8 cellular contexts compared by ENCODE assay signal in the genomic region with DNA sequence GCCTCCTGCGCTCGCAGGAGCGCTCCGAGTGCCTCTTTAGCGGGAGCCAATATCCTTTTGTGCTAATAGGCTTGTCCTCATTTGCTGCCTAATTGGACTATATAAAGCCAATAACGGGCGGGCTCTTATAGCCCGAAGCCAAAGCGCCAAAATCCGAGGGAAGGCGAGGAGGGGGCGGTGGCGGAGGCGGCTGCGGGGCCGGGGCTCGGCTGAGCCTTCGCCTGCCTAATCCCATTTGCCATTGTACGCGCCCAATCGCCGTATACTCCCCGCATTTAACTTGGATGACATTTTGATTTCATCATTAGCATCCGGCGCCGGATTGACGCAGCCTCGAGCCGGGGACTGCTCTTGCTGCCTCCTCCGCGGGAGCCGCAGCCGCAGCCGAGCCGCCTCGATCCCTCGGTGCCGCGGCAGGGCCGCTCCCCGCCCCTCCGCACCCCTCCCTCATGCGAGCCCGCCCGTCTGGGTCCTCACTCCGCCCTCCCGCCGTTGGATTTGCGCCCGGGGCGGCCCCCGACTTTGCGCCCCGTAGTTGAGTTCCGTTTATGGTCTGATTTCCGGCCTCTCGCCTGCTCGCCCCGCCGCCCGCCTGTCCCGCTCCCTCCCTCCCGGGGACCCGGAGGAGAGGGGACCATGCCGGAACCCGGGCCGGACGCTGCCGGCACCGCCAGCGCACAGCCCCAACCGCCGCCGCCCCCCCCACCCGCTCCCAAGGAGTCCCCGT.
A peak's percentile ranks its signal among the peaks of the same experiment; 100 is the strongest.
DNase-seq lines count a peak whose midpoint lies in the region; ATAC-seq lines count a peak whose summit lies in the region.

A gene (plus strand): TSS at position 556 of the 727 bp plus-strand sequence. CDS start 81 bp downstream, at position 637.

- H3K9me3 Mint-ChIP-seq in memory B cell = no peaks in the 10 kb centered on the region

- no peaks in the 10 kb centered on the region for H3K36me3 Mint-ChIP-seq in memory B cell

- peak within 1 kb of the TSS; percentile 50 for H3K4me3 Mint-ChIP-seq in memory B cell

- ATAC-seq in memory B cell (ENCODE audit: low read depth) (no peak), HG03039 (IDR thresholded peaks at IDR 0.05; ENCODE audit: unreplicated experiment) (no peak), HG03521 (IDR thresholded peaks at IDR 0.05; ENCODE audit: unreplicated experiment) (no peak)

- peaks cover 23% of the 10 kb centered on the region for H3K27me3 Mint-ChIP-seq in memory B cell

- DNase-seq in DMS79 treated with DMSO at 0.1 percent for 48 hours (lab: John Stamatoyannopoulos, UW) (peak; percentile 22), DMS79 (lab: John Stamatoyannopoulos, UW) (no peak), NCI-H146 treated with DMSO at 0.1 percent for 48 hours (lab: John Stamatoyannopoulos, UW; ENCODE audit: unreplicated experiment) (peak; percentile 18), memory B cell (ENCODE audit: low spot score in 2 of 2) (peak in 1 of 2 donors; percentile 38), anterior cingulate cortex (lab: John Stamatoyannopoulos, UW) (no peak)
- peak; percentile 46 for DNase-seq in activated naive CD4-positive, alpha-beta T cell treated with Interleukin-2 at 50 U/mL for 16 hours

- H3K27ac Mint-ChIP-seq in memory B cell = peak within 1 kb of the TSS; percentile 79

- H3K4me1 Mint-ChIP-seq in memory B cell = peaks cover 8% of the 10 kb centered on the region

Comparison
In these comparisons a context has a peak if more than half of its experiments do, and no peak if none do; other contexts are left out.
1. DNase-seq: peak in DMS79 treated with DMSO at 0.1 percent for 48 hours (single experiment), NCI-H146 treated with DMSO at 0.1 percent for 48 hours (single experiment) and activated naive CD4-positive, alpha-beta T cell treated with Interleukin-2 at 50 U/mL for 16 hours (single experiment); none in DMS79 (single experiment) and anterior cingulate cortex (0 of 58).